In genomic region chr1:112504666-112505399, GRCh38 we compare ENCODE assay signal across 18 cellular contexts. TPM values are rescaled to one million over a fixed set of nuclear protein-coding genes. Genes with fewer than 3 reads are reported as not detected.
"Had no signal": no experiment of that assay in that cellular context is flagged by ENCODE, and none has a peak within 500 bp of the region (broad histone marks: within the 10 kb centered on the region; RNA-seq: fewer than 3 reads in every experiment).

No MANE protein-coding gene starts in this region.

- H3K9me3 Mint-ChIP-seq: activated CD4-positive, alpha-beta T cell treated with anti-CD3 and anti-CD28 coated beads, Interleukin-2, amount 10 ng/mL, durations not matched to agents 7 days and 5 days; activated T-cell treated with anti-CD3 and anti-CD28 coated beads, Interleukin-2, amount 50 U/mL, for 4 hours; central memory CD8-positive, alpha-beta T cell; memory B cell; natural killer cell treated with Interleukin-12 subunit alpha and Interleukin-12 subunit beta and Interleukin-15 and Interleukin-18, amount 100 ng/mL, for 72 hours; stimulated activated effector memory CD8-positive, alpha-beta T cell treated with anti-CD3 and anti-CD28 coated beads, Interleukin-12 subunit alpha, Interleukin-12 subunit beta, amount 100 ng/mL, for 72 hours; T-helper 1 cell treated with Interleukin-12 subunit alpha and Interleukin-12 subunit beta and Interleukin-4 antibody, amounts not matched to agents 30 μg/mL and 1 μg/mL, for 36 hours had no signal

- H3K4me1 Mint-ChIP-seq: stimulated activated effector memory CD8-positive, alpha-beta T cell treated with anti-CD3 and anti-CD28 coated beads, Interleukin-12 subunit alpha, Interleukin-12 subunit beta, amount 100 ng/mL, for 72 hours had no signal

- H3K9me3 ChIP-seq: ascending aorta, colonic mucosa, sigmoid colon, stomach had no signal

- DNase-seq: activated CD4-positive, alpha-beta T cell treated with anti-CD3 and anti-CD28 coated beads, Interleukin-2, amount 10 ng/mL, durations not matched to agents 7 days and 5 days; activated CD8-positive, alpha-beta memory T cell treated with anti-CD3 and anti-CD28 coated beads, Interleukin-2, amount 50 U/mL, for 4 hours; activated naive CD4-positive, alpha-beta T cell treated with anti-CD3 and anti-CD28 coated beads, Interleukin-2, amount 50 U/mL, for 16 hours; activated T-cell treated with anti-CD3 and anti-CD28 coated beads, Interleukin-2, amount 50 U/mL, for 4 hours; colonic mucosa; foreskin melanocyte; head of caudate nucleus; left ventricle myocardium superior; sigmoid colon; stimulated activated CD4-positive, alpha-beta T cell treated with anti-CD3 and anti-CD28 coated beads, Interleukin-4, amount 100 ng/mL, for 24 hours; stomach; trophoblast cell had no signal

- H3K36me3 ChIP-seq: ascending aorta, colonic mucosa, sigmoid colon, stomach had no signal

- H3K27ac Mint-ChIP-seq: activated CD4-positive, alpha-beta T cell treated with anti-CD3 and anti-CD28 coated beads, Interleukin-2, amount 10 ng/mL, durations not matched to agents 7 days and 5 days; memory B cell; natural killer cell treated with Interleukin-12 subunit alpha and Interleukin-12 subunit beta and Interleukin-15 and Interleukin-18, amount 100 ng/mL, for 72 hours; stimulated activated effector memory CD8-positive, alpha-beta T cell treated with anti-CD3 and anti-CD28 coated beads, Interleukin-12 subunit alpha, Interleukin-12 subunit beta, amount 100 ng/mL, for 72 hours; T-helper 1 cell treated with Interleukin-12 subunit alpha and Interleukin-12 subunit beta and Interleukin-4 antibody, amounts not matched to agents 30 μg/mL and 1 μg/mL, for 36 hours had no signal

- H3K27me3 ChIP-seq: ascending aorta had no signal

- H3K27ac ChIP-seq: ascending aorta, colonic mucosa, sigmoid colon had no signal

- H3K4me3 Mint-ChIP-seq: activated CD4-positive, alpha-beta T cell treated with anti-CD3 and anti-CD28 coated beads, Interleukin-2, amount 10 ng/mL, durations not matched to agents 7 days and 5 days; activated T-cell treated with anti-CD3 and anti-CD28 coated beads, Interleukin-2, amount 50 U/mL, for 4 hours; central memory CD8-positive, alpha-beta T cell; memory B cell; natural killer cell treated with Interleukin-12 subunit alpha and Interleukin-12 subunit beta and Interleukin-15 and Interleukin-18, amount 100 ng/mL, for 72 hours; stimulated activated effector memory CD8-positive, alpha-beta T cell treated with anti-CD3 and anti-CD28 coated beads, Interleukin-12 subunit alpha, Interleukin-12 subunit beta, amount 100 ng/mL, for 72 hours; T-helper 1 cell treated with Interleukin-12 subunit alpha and Interleukin-12 subunit beta and Interleukin-4 antibody, amounts not matched to agents 30 μg/mL and 1 μg/mL, for 36 hours had no signal

- ATAC-seq: activated T-cell treated with anti-CD3 and anti-CD28 coated beads, Interleukin-2, amount 50 U/mL, for 4 hours; left ventricle myocardium superior; natural killer cell treated with Interleukin-12 subunit alpha and Interleukin-12 subunit beta and Interleukin-15 and Interleukin-18, amount 100 ng/mL, for 72 hours; stimulated activated effector memory CD8-positive, alpha-beta T cell treated with anti-CD3 and anti-CD28 coated beads, Interleukin-12 subunit alpha, Interleukin-12 subunit beta, amount 100 ng/mL, for 72 hours had no signal

- H3K4me1 ChIP-seq: colonic mucosa had no signal

- H3K36me3 Mint-ChIP-seq: memory B cell; natural killer cell treated with Interleukin-12 subunit alpha and Interleukin-12 subunit beta and Interleukin-15 and Interleukin-18, amount 100 ng/mL, for 72 hours; stimulated activated effector memory CD8-positive, alpha-beta T cell treated with anti-CD3 and anti-CD28 coated beads, Interleukin-12 subunit alpha, Interleukin-12 subunit beta, amount 100 ng/mL, for 72 hours had no signal

- H3K4me3 ChIP-seq: ascending aorta, colonic mucosa, sigmoid colon, stomach had no signal

RNA-seq across cellular contexts. Expression of gene WNT2B, which starts 3.9 kb away (rescaled TPM):
- total RNA-seq: activated CD4-positive, alpha-beta T cell treated with anti-CD3 and anti-CD28 coated beads, Interleukin-2, amount 10 ng/mL, durations not matched to agents 7 days and 5 days had no signal
